Comparison of ENCODE assay signal across 8 cellular contexts in the genomic region with DNA sequence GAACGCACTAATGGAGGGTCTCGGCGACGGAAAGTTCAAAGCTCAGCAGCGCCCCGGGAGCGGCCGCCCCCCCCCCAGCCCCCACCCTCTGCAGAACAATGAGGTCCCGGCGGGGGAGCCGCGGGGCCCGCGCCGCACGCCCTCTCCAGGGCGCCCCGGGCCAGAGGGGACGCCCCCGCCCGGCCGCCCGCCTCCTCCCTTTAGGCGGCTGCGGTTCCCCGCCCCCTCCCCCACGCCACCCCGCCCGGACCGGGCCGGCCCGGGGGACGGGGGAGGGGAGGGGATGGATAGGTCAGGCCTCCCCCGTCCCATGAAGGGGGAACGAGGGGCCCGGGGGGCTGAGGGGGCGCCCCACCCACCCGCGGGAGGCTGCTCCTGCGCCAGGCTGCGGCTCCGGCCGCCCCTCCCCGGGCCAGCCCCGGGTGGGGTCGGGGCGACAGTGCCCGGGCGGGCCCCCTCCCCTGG. TPM values are rescaled to one million over a fixed set of nuclear protein-coding genes. Genes with fewer than 3 reads are reported as not detected.
DNase-seq lines count a peak whose midpoint lies in the region; ATAC-seq, FAIRE-seq and TF ChIP-seq lines count a peak whose summit lies in the region.

No MANE protein-coding gene starts in this region.

- H2AFZ ChIP-seq in astrocyte (ENCODE audit: low read depth, low read length) (no peak overlapping the region), HepG2 (ENCODE audit: low read length) (no peak overlapping the region)

- DNase-seq in Right ventricle myocardium superior (no peak), cardiac septum (ENCODE audit: low spot score) (no peak), astrocyte (ENCODE audit: low read depth) (no peak), HepG2 (ENCODE audit: low spot score) (no peak), uterus (no peak), NCI-H82 treated with DMSO at 0.1 percent for 48 hours (lab: John Stamatoyannopoulos, UW; ENCODE audit: unreplicated experiment) (no peak), CD14-positive monocyte (ENCODE audit: low spot score) (no peak), NCI-H446 (lab: John Stamatoyannopoulos, UW) (no peak)

- no peak overlapping the region for H3K9ac ChIP-seq in astrocyte (ENCODE audit: low read length)
- H3K9ac ChIP-seq in HepG2 (ENCODE audit: insufficient read depth, low read depth, low read length), result no peak overlapping the region; the same call in 1 of the 2 replicates

- intact Hi-C loops in Right ventricle myocardium superior (cut with DNase I), result no loop called here
- intact Hi-C loops in cardiac septum (cut with DNase I), result loop anchor here (5.0 kb wide), 1 partner anchor 56 kb away; no protein-coding TSS in a partner anchor
- intact Hi-C loops in HepG2 (cut with micrococcal nuclease; ENCODE audit: unreplicated experiment), result loop anchor here (2.0 to 5.0 kb wide), 2 partner anchors 36 to 61 kb away; no protein-coding TSS in a partner anchor
- intact Hi-C loops in uterus (cut with DNase I; ENCODE audit: low total_unique reads), result no loop called here
- intact Hi-C loops in CD14-positive monocyte (cut with micrococcal nuclease), result loop anchor here (5.0 to 10.0 kb wide), 2 partner anchors 46 to 61 kb away; no protein-coding TSS in a partner anchor

- TF ChIP-seq RAD21 in HepG2 (CRISPR knock-in tag; IDR thresholded peaks at IDR 0.05), result no peak

- H3K9me3 Mint-ChIP-seq in astrocyte (ENCODE audit: unreplicated experiment) (no peaks in the 10 kb centered on the region), CD14-positive monocyte (peaks cover 0 to 7% (median 4%) of the 10 kb centered on the region in 7 donors)

- no peaks in the 10 kb centered on the region for H3K9me3 ChIP-seq in astrocyte (ENCODE audit: insufficient read depth, low read depth, low read length)
- no peaks in the 10 kb centered on the region for H3K9me3 ChIP-seq in HepG2 (ENCODE audit: low read length)
- H3K9me3 ChIP-seq in uterus, result no peaks in the 10 kb centered on the region

- BruUV-seq in HepG2 (replicated peaks; lab: Mats Ljungman, UMichigan), result no TSS peak

- H3K27ac ChIP-seq in astrocyte (ENCODE audit: low read depth, low read length), result no peak overlapping the region
- H3K27ac ChIP-seq in HepG2 (ENCODE audit: extremely low read length, insufficient read depth, low read length), result no peak overlapping the region
- H3K27ac ChIP-seq in uterus, result peak overlapping the region; percentile 39 to 65

- H3K4me3 ChIP-seq in astrocyte (ENCODE audit: insufficient read depth, low read depth, low read length) (no peak overlapping the region), HepG2 (replicated peaks in 1 of 3; ENCODE audit: insufficient read depth in 1 of 3, low read depth in 2 of 3, low read length in 3 of 3) (peak overlapping the region; percentile 49 to 97 (median 70); a peak in 4 of 6 replicates), uterus (peak overlapping the region; percentile 46 to 58)

- H3K36me3 ChIP-seq in astrocyte (ENCODE audit: insufficient read depth, low read length), result no peaks in the 10 kb centered on the region
- no peaks in the 10 kb centered on the region for H3K36me3 ChIP-seq in HepG2 (replicated peaks in 1 of 2; ENCODE audit: control insufficient read depth in 1 of 2, insufficient read depth in 2 of 2, low read length in 2 of 2)
- H3K36me3 ChIP-seq in uterus, result no peaks in the 10 kb centered on the region

- H3K4me1 Mint-ChIP-seq in astrocyte (ENCODE audit: low read depth, unreplicated experiment) (peaks cover 8% of the 10 kb centered on the region), CD14-positive monocyte (peaks cover 37% of the 10 kb centered on the region)

- ATAC-seq in Right ventricle myocardium superior (ENCODE audit: poor library complexity), result peak; percentile 26
- ATAC-seq in HepG2, result peak; percentile 1; the same call in 2 of the 3 replicates

- H3K4me3 Mint-ChIP-seq in astrocyte (ENCODE audit: unreplicated experiment) (no peak overlapping the region), CD14-positive monocyte (no peak overlapping the region)

- no peak overlapping the region for H3K27ac Mint-ChIP-seq in astrocyte (ENCODE audit: unreplicated experiment)
- H3K27ac Mint-ChIP-seq in CD14-positive monocyte, result no peak overlapping the region

- CTCF ChIA-PET in HepG2 (lab: Yijun Ruan, JAX; ENCODE audit: low intra/inter-chr PET ratio, low total read pairs), result no interaction called here

- H4K20me1 ChIP-seq in astrocyte (ENCODE audit: insufficient read depth, low read length) (no peaks in the 10 kb centered on the region), HepG2 (ENCODE audit: insufficient read depth, low read length) (no peaks in the 10 kb centered on the region)

- no peak for TF ChIP-seq POLR2A in HepG2 (IDR thresholded peaks at IDR 0.05; ENCODE audit: insufficient read depth in 1 of 2, low read depth in 2 of 2, low read length in 2 of 2)
- TF ChIP-seq POLR2A in uterus (IDR thresholded peaks at IDR 0.05), result no peak

- TF ChIP-seq CTCF in astrocyte (IDR thresholded peaks at IDR 0.05; ENCODE audit: insufficient read depth, low read depth, low read length) (no peak), HepG2 (CRISPR knock-in tag; IDR thresholded peaks at IDR 0.05) (no peak), uterus (IDR thresholded peaks at IDR 0.05) (no peak), CD14-positive monocyte (IDR thresholded peaks at IDR 0.05) (no peak)

- H3K27me3 Mint-ChIP-seq in astrocyte (ENCODE audit: low read depth, unreplicated experiment) (peaks cover 30% of the 10 kb centered on the region), CD14-positive monocyte (ENCODE audit: low read depth in 3 of 3) (peaks cover 27 to 39% (median 35%) of the 10 kb centered on the region in 3 donors)

- in situ Hi-C loops in HepG2 (cut with HindIII; ENCODE audit: extremely low pct_ligation_motif_present, low pct_unique_long_range_greater_than_20kb), result no loop called here

- POLR2A ChIA-PET in HepG2 (lab: Yijun Ruan, JAX), result interaction anchor here (2.0 to 2.2 kb wide), 2 partner anchors 38 to 42 kb away, joined by 11 to 13 read pairs; no protein-coding TSS in a partner anchor

- no peaks in the 10 kb centered on the region for H3K4me1 ChIP-seq in astrocyte (ENCODE audit: insufficient read depth, low read length)
- peaks cover 44% of the 10 kb centered on the region for H3K4me1 ChIP-seq in HepG2 (ENCODE audit: insufficient read depth, low read length)
- peaks cover 0 to 9% of the 10 kb centered on the region in 2 donors for H3K4me1 ChIP-seq in uterus

- TF ChIP-seq EP300 in HepG2 (IDR thresholded peaks at IDR 0.05; ENCODE audit: low read depth in 2 of 2, low read length in 2 of 2) (no peak), HepG2 (CRISPR knock-in tag; IDR thresholded peaks at IDR 0.05; ENCODE audit: borderline replicate concordance) (no peak)

- H3K27me3 ChIP-seq in astrocyte (ENCODE audit: insufficient read depth, low read length), result peaks cover 21% of the 10 kb centered on the region
- peaks cover 14 to 32% of the 10 kb centered on the region in 2 experiments; a peak in 4 of 5 replicates for H3K27me3 ChIP-seq in HepG2 (ENCODE audit: control insufficient read depth in 1 of 2, insufficient read depth in 2 of 2, low read length in 2 of 2)
- H3K27me3 ChIP-seq in uterus, result no peaks in the 10 kb centered on the region

- H3K79me2 ChIP-seq in astrocyte (ENCODE audit: insufficient read depth, low read length) (no peaks in the 10 kb centered on the region), HepG2 (ENCODE audit: insufficient read depth, low read length) (peaks cover 14% of the 10 kb centered on the region)

- FAIRE-seq in astrocyte (lab: Jason Lieb, UNC), result no peak
- no peak for FAIRE-seq in HepG2 (lab: Jason Lieb, UNC)

- H3K4me2 ChIP-seq in astrocyte (ENCODE audit: low read length) (peak overlapping the region; percentile 95), HepG2 (ENCODE audit: low read depth, low read length) (0 out of 2 replicates have a peak overlapping the region, but pooled peaks have one; percentile 88)

- H3K36me3 Mint-ChIP-seq in astrocyte (ENCODE audit: low read depth, unreplicated experiment), result no peaks in the 10 kb centered on the region
- H3K36me3 Mint-ChIP-seq in CD14-positive monocyte, result peaks cover 0 to 9% of the 10 kb centered on the region in 2 donors

- 0% methylated on average over 12 of the region's 49 CpGs for WGBS in HepG2 (ENCODE audit: low lambda C conversion rate)

TF ChIP-seq in HepG2, 621 proteins besides CTCF, POLR2A, EP300 and RAD21 (continues in another document):
- no peak for TF ChIP-seq SIN3A (IDR thresholded peaks at IDR 0.05; ENCODE audit: borderline replicate concordance, low read depth, low read length)

RNA-seq across cellular contexts. Expression of a gene that starts 1.5 kb away (rescaled TPM):
- total RNA-seq in Right ventricle myocardium superior (3.5 TPM), cardiac septum (10.4 TPM), astrocyte (35.5 and 43.0 TPM in 2 replicates), HepG2 (2016; rRNA removed; fragmentation: Illumina TruSeq; extraction: Trizol) (16.6 and 16.9 TPM in 2 replicates), uterus (10 to 100 TPM in 2 of 4 donors, 1 to 10 TPM in 2; 6.2 to 31.1 (median 9.6) TPM)
- 19.2 and 19.4 TPM in 2 replicates for total RNA-seq in HepG2 (2016; cell fraction: cytosol; rRNA removed; fragmentation: Illumina TruSeq; extraction: Trizol; ENCODE audit: low read depth)
- total RNA-seq in HepG2 (2016; cell fraction: insoluble cytoplasmic fraction; rRNA removed; fragmentation: Illumina TruSeq; extraction: Trizol), result 14.6 and 17.1 TPM in 2 replicates
- 21.3 and 24.1 TPM in 2 replicates for total RNA-seq in HepG2 (2016; cell fraction: membrane; rRNA removed; fragmentation: Illumina TruSeq; extraction: Trizol)
- total RNA-seq in HepG2 (2016; cell fraction: nucleus; rRNA removed; fragmentation: Illumina TruSeq; extraction: Trizol), result 21.2 and 22.3 TPM in 2 replicates
- polyA plus RNA-seq in HepG2 (2011; rRNA removed) (35.4 and 38.7 TPM in 2 replicates), CD14-positive monocyte (1 to 10 TPM; 1.1 to 2.8 TPM)
- polyA plus RNA-seq in HepG2 (2011; cell fraction: cytosol; rRNA removed), result 16.5 and 20.9 TPM in 2 replicates
- polyA plus RNA-seq in HepG2 (2011; cell fraction: nucleus; rRNA removed), result 91.0 and 107 TPM in 2 replicates
- polyA plus RNA-seq in HepG2 (2012), result 36.0 and 39.2 TPM in 2 replicates
- polyA plus RNA-seq in HepG2 (2016; cell fraction: cytosol; fragmentation: Illumina TruSeq; extraction: Trizol; ENCODE audit: low read depth), result 35.0 and 39.6 TPM in 2 replicates
- polyA plus RNA-seq in HepG2 (2016; cell fraction: insoluble cytoplasmic fraction; fragmentation: Illumina TruSeq; extraction: Trizol; ENCODE audit: low read depth), result 21.6 and 26.9 TPM in 2 replicates
- 31.2 and 32.6 TPM in 2 replicates for polyA plus RNA-seq in HepG2 (2016; cell fraction: membrane; fragmentation: Illumina TruSeq; extraction: Trizol; ENCODE audit: low read depth)
- polyA plus RNA-seq in HepG2 (2016; cell fraction: nucleus; fragmentation: Illumina TruSeq; extraction: Trizol; ENCODE audit: insufficient read depth, low read depth), result 57.5 and 60.6 TPM in 2 replicates
- 6.7 and 47.8 TPM in 2 replicates for polyA minus RNA-seq in HepG2 (2011; rRNA and poly(A)+ RNA removed; ENCODE audit: low replicate concordance)
- 28.0 and 37.6 TPM in 2 replicates for polyA minus RNA-seq in HepG2 (2011; cell fraction: cytosol; rRNA and poly(A)+ RNA removed)
- polyA minus RNA-seq in HepG2 (2011; cell fraction: nucleus; rRNA and poly(A)+ RNA removed), result 30.5 and 30.6 TPM in 2 replicates

Comparison
In these comparisons a context has a peak if more than half of its experiments do, and no peak if none do; other contexts are left out.
1. intact Hi-C loops: an anchor here in cardiac septum (5.0 kb wide), HepG2 (2.0 to 5.0 kb wide) and CD14-positive monocyte (5.0 to 10.0 kb wide); none called in Right ventricle myocardium superior and uterus.
2. H3K27ac ChIP-seq: peak in uterus (2 of 2); none in astrocyte (single experiment) and HepG2 (single experiment).